17 cellular contexts compared by ENCODE assay signal in the genomic region with DNA sequence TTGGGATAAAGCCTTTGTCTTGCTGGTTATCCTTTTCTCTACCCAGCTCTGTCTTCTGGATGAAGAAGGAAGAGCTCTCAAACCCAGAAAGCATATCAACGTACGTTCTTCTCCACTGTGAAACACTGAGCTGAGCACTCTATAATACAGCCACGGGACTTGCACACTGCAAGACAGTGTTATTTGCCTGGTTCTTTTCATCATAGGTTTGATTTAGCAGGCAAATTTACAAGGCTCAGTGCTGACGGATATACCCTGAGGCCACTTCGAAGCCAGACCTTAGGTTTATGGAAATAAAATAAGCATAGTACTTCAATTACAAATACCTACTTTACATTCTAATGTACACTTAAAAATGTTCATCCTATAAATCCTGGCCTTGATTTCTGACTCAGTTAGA.
DNase-seq lines count a peak whose midpoint lies in the region; ATAC-seq and TF ChIP-seq lines count a peak whose summit lies in the region.
"Had no signal": no experiment of that assay in that cellular context is flagged by ENCODE, and none has a peak within 500 bp of the region (broad histone marks: within the 10 kb centered on the region; RNA-seq: fewer than 3 reads in every experiment).

No MANE protein-coding gene starts in this region.

- WGBS in gastroesophageal sphincter (ENCODE audit: low coverage in 1 of 2), 2 donors: 60 to 84% methylated on average over 5 of the region's 5 CpGs

- peak overlapping the region; percentile 47; the same call in 1 of the 2 replicates for H3K9ac ChIP-seq in OCI-LY3 (ENCODE audit: low read length)
- H3K9ac ChIP-seq in stomach smooth muscle (ENCODE audit: low read length in 2 of 2): peak overlapping the region; percentile 38 to 40

- no peak for TF ChIP-seq POLR2A in gastroesophageal sphincter (IDR thresholded peaks at IDR 0.05)

- H3K4me3 ChIP-seq in OCI-LY3 (ENCODE audit: low read length): peak overlapping the region; percentile 57; the same call in 1 of the 2 replicates
- H3K4me3 ChIP-seq in gastroesophageal sphincter: no peak overlapping the region
- H3K4me3 ChIP-seq in stomach smooth muscle (ENCODE audit: low read length in 2 of 2): peak overlapping the region; percentile 31 to 40
- H3K4me3 ChIP-seq: PC-9 had no signal

- peak overlapping the region; percentile 69 for H3K4me2 ChIP-seq in OCI-LY3 (ENCODE audit: low read length)
- H3K4me2 ChIP-seq: PC-9 had no signal

- no peak for TF ChIP-seq EP300 in gastroesophageal sphincter (IDR thresholded peaks at IDR 0.05)

- ATAC-seq in gastroesophageal sphincter (no peak), GM18520 (IDR thresholded peaks at IDR 0.05; ENCODE audit: unreplicated experiment) (no peak)

- DNase-seq in M059J (ENCODE audit: low read depth): peak; percentile 50
- no peak for DNase-seq in GM19240 (ENCODE audit: insufficient read length, low spot score)
- DNase-seq in RPMI8226: no peak
- DNase-seq: CD4-positive, CD25-positive, alpha-beta regulatory T cell; H7; KG1; MV-4-11; NCI-H1694; NCI-H2081; NCI-H2171; NCI-H345; PC-9; SIG-M5 had no signal

- H3K9me3 ChIP-seq in OCI-LY3 (ENCODE audit: insufficient read depth, low read length) (no peaks in the 10 kb centered on the region), gastroesophageal sphincter (no peaks in the 10 kb centered on the region), stomach smooth muscle (ENCODE audit: control insufficient read depth in 2 of 2, low read length in 2 of 2) (no peaks in the 10 kb centered on the region)

- TF ChIP-seq CTCF in OCI-LY3 (IDR thresholded peaks at IDR 0.05; ENCODE audit: low read depth, low read length): no peak
- no peak for TF ChIP-seq CTCF in gastroesophageal sphincter (IDR thresholded peaks at IDR 0.05)

- H2AFZ ChIP-seq in OCI-LY3 (ENCODE audit: low read depth, low read length): no peak overlapping the region
- H2AFZ ChIP-seq: PC-9 had no signal

- no peaks in the 10 kb centered on the region for H3K79me2 ChIP-seq in OCI-LY3 (ENCODE audit: low read length)

- H3K27ac ChIP-seq in OCI-LY3 (ENCODE audit: low read length) (peak overlapping the region; percentile 94), gastroesophageal sphincter (peak overlapping the region; percentile 11 to 73 (median 36)), stomach smooth muscle (ENCODE audit: low read length) (peak overlapping the region; percentile 75)
- H3K27ac ChIP-seq: PC-9 had no signal

- no peaks in the 10 kb centered on the region for H3K27me3 ChIP-seq in OCI-LY3 (ENCODE audit: low read depth, low read length)
- no peaks in the 10 kb centered on the region for H3K27me3 ChIP-seq in gastroesophageal sphincter
- no peaks in the 10 kb centered on the region for H3K27me3 ChIP-seq in stomach smooth muscle (ENCODE audit: control insufficient read depth in 1 of 2, insufficient read depth in 2 of 2, low read length in 2 of 2)

- H3K36me3 ChIP-seq in OCI-LY3 (replicated peaks; ENCODE audit: low read depth, low read length) (no peaks in the 10 kb centered on the region), gastroesophageal sphincter (no peaks in the 10 kb centered on the region), stomach smooth muscle (ENCODE audit: control insufficient read depth in 2 of 2, insufficient read depth in 2 of 2, low read length in 2 of 2) (no peaks in the 10 kb centered on the region)

- H3K4me1 ChIP-seq in OCI-LY3 (ENCODE audit: low read length) (peaks cover 49% of the 10 kb centered on the region), gastroesophageal sphincter (peaks cover 0 to 39% (median 6%) of the 10 kb centered on the region in 3 donors), stomach smooth muscle (ENCODE audit: control insufficient read depth, insufficient read depth, low read length) (peaks cover 6% of the 10 kb centered on the region)

- no peaks in the 10 kb centered on the region for H4K20me1 ChIP-seq in OCI-LY3 (ENCODE audit: insufficient read depth, low read length)

Comparison
In these comparisons a context has a peak if more than half of its experiments do, and no peak if none do; other contexts are left out.
1. H3K27ac ChIP-seq: peak in every context shown above with its lines; median percentile 94 in OCI-LY3; 75 in stomach smooth muscle; 36 in gastroesophageal sphincter.
2. H3K4me3 ChIP-seq: peak in OCI-LY3 (single experiment) and stomach smooth muscle (2 of 2); none in gastroesophageal sphincter (0 of 2).